ENCODE assay signal across 14 cellular contexts in the genomic region with DNA sequence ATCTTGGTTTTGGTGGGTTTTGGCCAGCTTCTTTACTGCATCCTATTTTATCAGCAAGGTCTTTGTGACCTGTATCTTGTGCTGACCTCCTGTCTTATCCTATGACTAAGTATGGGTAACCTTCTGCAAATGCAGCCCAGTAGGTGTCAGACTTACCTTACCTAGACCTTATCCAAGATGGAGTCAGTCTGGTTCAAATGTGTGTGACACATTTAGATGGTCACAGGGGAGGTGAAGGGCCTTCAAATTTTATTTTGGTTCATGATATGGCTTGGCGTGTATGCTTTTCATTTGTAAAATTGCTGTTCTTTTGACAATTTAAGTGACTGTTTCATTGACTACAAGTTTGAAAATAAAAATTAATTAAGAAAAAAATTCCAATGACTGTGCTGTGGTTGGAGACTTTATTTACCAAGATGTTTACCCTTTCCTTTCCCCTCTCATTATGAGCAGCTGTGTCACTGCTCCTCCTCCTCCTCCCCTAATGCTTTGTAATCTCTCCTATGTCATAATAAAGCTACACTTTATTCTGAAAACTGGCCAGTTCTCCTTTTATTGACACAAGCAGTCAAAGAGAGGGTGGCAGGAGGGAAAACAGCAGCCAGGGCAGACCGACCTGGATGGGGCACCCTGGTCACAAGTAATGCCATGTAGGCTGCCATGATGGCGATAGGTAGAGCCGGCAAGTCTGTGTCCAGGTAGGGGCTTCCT. TPM values are rescaled to one million over a fixed set of nuclear protein-coding genes. Genes with fewer than 3 reads are reported as not detected.
DNase-seq lines count a peak whose midpoint lies in the region; ATAC-seq, FAIRE-seq and TF ChIP-seq lines count a peak whose summit lies in the region.
"Had no signal": no experiment of that assay in that cellular context is flagged by ENCODE, and none has a peak within 500 bp of the region (broad histone marks: within the 10 kb centered on the region; RNA-seq: fewer than 3 reads in every experiment).

No MANE protein-coding gene starts in this region.

- TF ChIP-seq CTCF in DND-41 (IDR thresholded peaks at IDR 0.05; ENCODE audit: borderline replicate concordance, extremely low read depth, low read length, poor library complexity, severe bottlenecking) (peak; percentile 55), VCaP (conservative IDR thresholded peaks at IDR 0.05) (peak; percentile 56), ovary (IDR thresholded peaks at IDR 0.05) (no peak)

- H2AFZ ChIP-seq in DND-41 (ENCODE audit: low read depth, low read length): no peak overlapping the region

- WGBS in ovary, 3 donors: 38 to 68% (median 44%) methylated on average over 4 of the region's 4 CpGs

- H3K9ac ChIP-seq in DND-41 (ENCODE audit: low read depth, low read length): no peak overlapping the region

- no peaks in the 10 kb centered on the region for H4K20me1 ChIP-seq in DND-41 (ENCODE audit: insufficient read depth, low read length)

- H3K9me3 Mint-ChIP-seq in stimulated activated naive CD8-positive, alpha-beta T cell treated with anti-CD3 and anti-CD28 coated beads, Interleukin-15, amount 100 ng/mL, for 72 hours: no peaks in the 10 kb centered on the region

- TF ChIP-seq EP300 in ovary (IDR thresholded peaks at IDR 0.05): no peak

- H3K36me3 ChIP-seq in DND-41 (ENCODE audit: insufficient read depth, low read length) (no peaks in the 10 kb centered on the region), ovary (no peaks in the 10 kb centered on the region)
- H3K36me3 ChIP-seq: esophagus squamous epithelium, left ventricle myocardium inferior had no signal

- H3K27me3 ChIP-seq in DND-41 (ENCODE audit: insufficient read depth, low read length, poor library complexity): no peaks in the 10 kb centered on the region
- H3K27me3 ChIP-seq in ovary: no peaks in the 10 kb centered on the region
- H3K27me3 ChIP-seq: esophagus squamous epithelium had no signal

- peak; percentile 33 for FAIRE-seq in GM19239 (lab: Jason Lieb, UNC)
- FAIRE-seq: astrocyte, G401.6 had no signal

- H3K4me1 ChIP-seq in DND-41 (ENCODE audit: insufficient read depth, low read length): no peaks in the 10 kb centered on the region
- H3K4me1 ChIP-seq in ovary (ENCODE audit: insufficient read depth): no peaks in the 10 kb centered on the region
- H3K4me1 ChIP-seq: esophagus squamous epithelium, left ventricle myocardium inferior had no signal

- intact Hi-C loops in ovary (cut with DNase I): no loop called here

- H3K4me2 ChIP-seq in DND-41 (ENCODE audit: insufficient read depth, low read length): no peak overlapping the region

- H3K4me3 Mint-ChIP-seq in stimulated activated naive CD8-positive, alpha-beta T cell treated with anti-CD3 and anti-CD28 coated beads, Interleukin-15, amount 100 ng/mL, for 72 hours: no peak overlapping the region

- H3K27ac Mint-ChIP-seq in stimulated activated naive CD8-positive, alpha-beta T cell treated with anti-CD3 and anti-CD28 coated beads, Interleukin-15, amount 100 ng/mL, for 72 hours: no peak overlapping the region
- H3K27ac Mint-ChIP-seq: progenitor cell of endocrine pancreas had no signal

- H3K27ac ChIP-seq in DND-41 (ENCODE audit: low read length): no peak overlapping the region
- H3K27ac ChIP-seq in VCaP: peak overlapping the region; percentile 36
- H3K27ac ChIP-seq in ovary: no peak overlapping the region
- H3K27ac ChIP-seq: esophagus squamous epithelium, left ventricle myocardium inferior had no signal

- peak; percentile 56; the same call in 1 of the 3 replicates for ATAC-seq in DND-41 (ENCODE audit: insufficient read depth, low read depth)
- no peak for ATAC-seq in stimulated activated naive CD8-positive, alpha-beta T cell treated with anti-CD3 and anti-CD28 coated beads, Interleukin-15, amount 100 ng/mL, for 72 hours
- no peak for ATAC-seq in HG03025 (IDR thresholded peaks at IDR 0.05; ENCODE audit: low FRiP score, unreplicated experiment)

- H3K9me3 ChIP-seq in DND-41 (ENCODE audit: insufficient read depth, low read length, severe bottlenecking) (no peaks in the 10 kb centered on the region), ovary (no peaks in the 10 kb centered on the region)
- H3K9me3 ChIP-seq: esophagus squamous epithelium, left ventricle myocardium inferior had no signal

- H3K4me3 ChIP-seq in DND-41 (ENCODE audit: low read depth in 1 of 2, low read length in 2 of 2): no peak overlapping the region
- no peak overlapping the region for H3K4me3 ChIP-seq in ovary
- H3K4me3 ChIP-seq: esophagus squamous epithelium, left ventricle myocardium inferior had no signal

- H3K79me2 ChIP-seq in DND-41 (ENCODE audit: insufficient read depth, low read length): no peaks in the 10 kb centered on the region

- no peaks in the 10 kb centered on the region for H3K27me3 Mint-ChIP-seq in stimulated activated naive CD8-positive, alpha-beta T cell treated with anti-CD3 and anti-CD28 coated beads, Interleukin-15, amount 100 ng/mL, for 72 hours

- no peaks in the 10 kb centered on the region for H3K4me1 Mint-ChIP-seq in stimulated activated naive CD8-positive, alpha-beta T cell treated with anti-CD3 and anti-CD28 coated beads, Interleukin-15, amount 100 ng/mL, for 72 hours

- DNase-seq in DND-41: no peak
- DNase-seq in GM19239 (ENCODE audit: insufficient read length, low spot score): no peak
- DNase-seq in kidney tubule cell (ENCODE audit: low spot score): peak; percentile 45
- DNase-seq in stimulated activated naive CD8-positive, alpha-beta T cell treated with anti-CD3 and anti-CD28 coated beads, Interleukin-15, amount 100 ng/mL, for 72 hours: no peak
- no peak for DNase-seq in ovary
- no peak for DNase-seq in ecto neural progenitor cell (ENCODE audit: low spot score)
- DNase-seq: esophagus squamous epithelium, MV-4-11 had no signal

- TF ChIP-seq POLR2A in ovary (IDR thresholded peaks at IDR 0.05): no peak

RNA-seq across cellular contexts. Expression of a gene that starts 49.4 kb away (rescaled TPM):
- total RNA-seq in ovary: not detected
- under 1 TPM in 1 of 2 donors, not detected in 1; 0.53 TPM for polyA plus RNA-seq in ovary
- total RNA-seq: astrocyte, esophagus squamous epithelium, left ventricle myocardium inferior, progenitor cell of endocrine pancreas had no signal

Comparison
In these comparisons a context has a peak if more than half of its experiments do, and no peak if none do; other contexts are left out.
1. CTCF ChIP-seq: peak in DND-41 (single experiment) and VCaP (single experiment); none in ovary (0 of 3).